Comparison of ENCODE assay signal across 19 cellular contexts in the genomic region with DNA sequence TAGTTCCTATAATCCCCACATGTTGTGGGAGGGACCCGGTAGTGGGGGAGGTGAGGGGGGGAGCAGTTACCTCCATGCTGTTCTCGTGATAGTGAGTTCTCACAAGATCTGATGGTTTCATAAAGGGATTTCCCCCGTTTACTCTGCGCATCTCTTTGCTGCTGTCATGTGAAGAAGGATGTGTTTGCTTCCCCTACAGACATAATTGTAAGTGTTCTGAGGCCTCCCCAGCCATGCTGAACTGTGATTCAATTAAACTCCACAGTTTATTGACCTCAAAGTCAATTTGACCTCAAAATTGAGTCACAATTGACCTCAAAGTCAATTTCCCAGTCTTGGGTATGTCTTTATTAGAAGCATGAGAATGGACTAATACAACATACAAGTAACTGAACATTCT. TPM values are rescaled to one million over a fixed set of nuclear protein-coding genes. Genes with fewer than 3 reads are reported as not detected.
DNase-seq lines count a peak whose midpoint lies in the region; ATAC-seq, FAIRE-seq and TF ChIP-seq lines count a peak whose summit lies in the region.
"Had no signal": no experiment of that assay in that cellular context is flagged by ENCODE, and none has a peak within 500 bp of the region (broad histone marks: within the 10 kb centered on the region; RNA-seq: fewer than 3 reads in every experiment).

No MANE protein-coding gene starts in this region.

- H3K4me3 Mint-ChIP-seq in central memory CD8-positive, alpha-beta T cell, result no peak overlapping the region
- H3K4me3 Mint-ChIP-seq in stimulated activated effector memory CD8-positive, alpha-beta T cell treated with anti-CD3 and anti-CD28 coated beads, Interleukin-12 subunit alpha, Interleukin-12 subunit beta, amount 100 ng/mL, for 72 hours, result no peak overlapping the region
- H3K4me3 Mint-ChIP-seq: dendritic cell treated with granulocyte-macrophage colony-stimulating factor and Interleukin-4, amounts not matched to agents 40 ng/mL and 50 ng/mL, for 4 days; H9; neural progenitor cell had no signal

- H3K36me3 ChIP-seq in liver (ENCODE audit: control insufficient read depth in 4 of 4, insufficient read depth in 3 of 4, low read depth in 1 of 4, low read length in 3 of 4) (peaks cover 0 to 4% (median 0%) of the 10 kb centered on the region in 4 donors), HepG2 (replicated peaks in 1 of 2; ENCODE audit: control insufficient read depth in 1 of 2, insufficient read depth in 2 of 2, low read length in 2 of 2) (peaks cover 0 to 5% of the 10 kb centered on the region in 2 experiments; a peak in 1 of 5 replicates)
- H3K36me3 ChIP-seq: neural progenitor cell had no signal

- POLR2A ChIA-PET in HepG2 (lab: Yijun Ruan, JAX), result no interaction called here

- H3K4me2 ChIP-seq in HepG2 (ENCODE audit: low read depth, low read length), result no peak overlapping the region
- H3K4me2 ChIP-seq: neural progenitor cell had no signal

- no peak overlapping the region for H3K9ac ChIP-seq in liver (ENCODE audit: low read depth in 1 of 2, low read length in 2 of 2)
- H3K9ac ChIP-seq in HepG2 (ENCODE audit: insufficient read depth, low read depth, low read length), result no peak overlapping the region
- H3K9ac ChIP-seq: neural progenitor cell had no signal

- no peak for FAIRE-seq in HepG2 (lab: Jason Lieb, UNC)
- FAIRE-seq: keratinocyte had no signal

- peaks cover 2 to 12% (median 9%) of the 10 kb centered on the region in 4 donors for H3K4me1 ChIP-seq in liver (ENCODE audit: control insufficient read depth in 4 of 4, insufficient read depth in 4 of 4, low read length in 3 of 4)
- H3K4me1 ChIP-seq in HepG2 (ENCODE audit: insufficient read depth, low read length), result peaks cover 50% of the 10 kb centered on the region

- no peak for TF ChIP-seq POLR2A in HepG2 (IDR thresholded peaks at IDR 0.05; ENCODE audit: insufficient read depth in 1 of 2, low read depth in 2 of 2, low read length in 2 of 2)

- intact Hi-C loops in HepG2 (cut with micrococcal nuclease; ENCODE audit: unreplicated experiment), result loop anchor here (2.0 to 10.0 kb wide), 2 partner anchors 57 to 129 kb away; no protein-coding TSS in a partner anchor
- intact Hi-C loops in left ventricle myocardium superior (cut with micrococcal nuclease), result no loop called here

- no peaks in the 10 kb centered on the region for H3K9me3 ChIP-seq in liver (ENCODE audit: control insufficient read depth in 4 of 4, low read length in 3 of 4)
- no peaks in the 10 kb centered on the region for H3K9me3 ChIP-seq in HepG2 (ENCODE audit: low read length)
- H3K9me3 ChIP-seq: esophagus muscularis mucosa, heart left ventricle, right atrium auricular region had no signal

- TF ChIP-seq CTCF in liver (IDR thresholded peaks at IDR 0.05; ENCODE audit: low read depth, low read length, missing input control) (no peak), HepG2 (CRISPR knock-in tag; IDR thresholded peaks at IDR 0.05) (no peak)

- no peaks in the 10 kb centered on the region for H3K9me3 Mint-ChIP-seq in central memory CD8-positive, alpha-beta T cell
- peaks cover 4% of the 10 kb centered on the region for H3K9me3 Mint-ChIP-seq in stimulated activated effector memory CD8-positive, alpha-beta T cell treated with anti-CD3 and anti-CD28 coated beads, Interleukin-12 subunit alpha, Interleukin-12 subunit beta, amount 100 ng/mL, for 72 hours
- H3K9me3 Mint-ChIP-seq: H9, neural progenitor cell had no signal

- no TSS peak for BruUV-seq in HepG2 (replicated peaks; lab: Mats Ljungman, UMichigan)

- no peaks in the 10 kb centered on the region for H3K79me2 ChIP-seq in HepG2 (ENCODE audit: insufficient read depth, low read length)

- peaks cover 6% of the 10 kb centered on the region; the same call in 1 of the 2 replicates for H4K20me1 ChIP-seq in HepG2 (ENCODE audit: insufficient read depth, low read length)

- TF ChIP-seq EP300 in HepG2 (IDR thresholded peaks at IDR 0.05; ENCODE audit: low read depth in 2 of 2, low read length in 2 of 2) (no peak), HepG2 (CRISPR knock-in tag; IDR thresholded peaks at IDR 0.05; ENCODE audit: borderline replicate concordance) (no peak)

- 94% methylated on average over 4 of the region's 4 CpGs for WGBS in liver
- 100% methylated on average over 4 of the region's 4 CpGs for WGBS in HepG2 (ENCODE audit: low lambda C conversion rate)

- H3K27ac ChIP-seq in liver (ENCODE audit: low read depth in 1 of 2, low read length in 2 of 2) (no peak overlapping the region), HepG2 (ENCODE audit: extremely low read length, insufficient read depth, low read length) (no peak overlapping the region)
- H3K27ac ChIP-seq: heart left ventricle, neural progenitor cell, right atrium auricular region, WERI-Rb-1 had no signal

- CTCF ChIA-PET in HepG2 (lab: Yijun Ruan, JAX; ENCODE audit: low intra/inter-chr PET ratio, low total read pairs), result no interaction called here

- peak overlapping the region; percentile 27 for H3K27ac Mint-ChIP-seq in central memory CD8-positive, alpha-beta T cell (ENCODE audit: low read depth)
- H3K27ac Mint-ChIP-seq in stimulated activated effector memory CD8-positive, alpha-beta T cell treated with anti-CD3 and anti-CD28 coated beads, Interleukin-12 subunit alpha, Interleukin-12 subunit beta, amount 100 ng/mL, for 72 hours, result no peak overlapping the region
- H3K27ac Mint-ChIP-seq: dendritic cell treated with granulocyte-macrophage colony-stimulating factor and Interleukin-4, amounts not matched to agents 40 ng/mL and 50 ng/mL, for 4 days; H9; neural progenitor cell had no signal

- in situ Hi-C loops in HepG2 (cut with HindIII; ENCODE audit: extremely low pct_ligation_motif_present, low pct_unique_long_range_greater_than_20kb), result no loop called here

- TF ChIP-seq RAD21 in liver (IDR thresholded peaks at IDR 0.05) (no peak), HepG2 (CRISPR knock-in tag; IDR thresholded peaks at IDR 0.05) (no peak)

- H3K36me3 Mint-ChIP-seq in central memory CD8-positive, alpha-beta T cell (ENCODE audit: insufficient read depth), result peaks cover 4% of the 10 kb centered on the region
- H3K36me3 Mint-ChIP-seq in stimulated activated effector memory CD8-positive, alpha-beta T cell treated with anti-CD3 and anti-CD28 coated beads, Interleukin-12 subunit alpha, Interleukin-12 subunit beta, amount 100 ng/mL, for 72 hours, result peaks cover 18% of the 10 kb centered on the region

- DNase-seq in HepG2 (ENCODE audit: low spot score), result no peak
- peak; percentile 24 for DNase-seq in LHCN-M2 (ENCODE audit: low read depth)
- DNase-seq in central memory CD8-positive, alpha-beta T cell (ENCODE audit: low spot score in 2 of 2), result no peak
- no peak for DNase-seq in stimulated activated effector memory CD8-positive, alpha-beta T cell treated with anti-CD3 and anti-CD28 coated beads, Interleukin-12 subunit alpha, Interleukin-12 subunit beta, amount 100 ng/mL, for 72 hours (ENCODE audit: low spot score in 2 of 2)
- DNase-seq in activated gamma-delta T cell (lab: John Stamatoyannopoulos, UW), result no peak
- DNase-seq in left ventricle myocardium superior, result no peak
- DNase-seq: H9; heart left ventricle; NCI-H187 treated with DMSO at 0.1 percent for 48 hours; NCI-H446; stimulated activated CD8-positive, alpha-beta memory T cell treated with anti-CD3 and anti-CD28 coated beads, Interleukin-4, amount 100 ng/mL, for 48 hours; WERI-Rb-1 had no signal

- no peak overlapping the region for H2AFZ ChIP-seq in HepG2 (ENCODE audit: low read length)
- H2AFZ ChIP-seq: neural progenitor cell had no signal

- H3K4me3 ChIP-seq in liver (ENCODE audit: low read depth in 1 of 3, low read length in 3 of 3) (no peak overlapping the region), HepG2 (replicated peaks in 1 of 3; ENCODE audit: insufficient read depth in 1 of 3, low read depth in 2 of 3, low read length in 3 of 3) (no peak overlapping the region)
- H3K4me3 ChIP-seq: esophagus muscularis mucosa, heart left ventricle, neural progenitor cell, right atrium auricular region had no signal

- no peaks in the 10 kb centered on the region for H3K27me3 Mint-ChIP-seq in central memory CD8-positive, alpha-beta T cell
- H3K27me3 Mint-ChIP-seq: dendritic cell treated with granulocyte-macrophage colony-stimulating factor and Interleukin-4, amounts not matched to agents 40 ng/mL and 50 ng/mL, for 4 days had no signal

- ATAC-seq in HepG2 (no peak), HG03095 (IDR thresholded peaks at IDR 0.05; ENCODE audit: unreplicated experiment) (no peak), left ventricle myocardium superior (no peak)
- ATAC-seq in central memory CD8-positive, alpha-beta T cell (replicated peaks; ENCODE audit: extremely low read depth, poor library complexity, severe bottlenecking), result peak; percentile 45
- ATAC-seq in stimulated activated effector memory CD8-positive, alpha-beta T cell treated with anti-CD3 and anti-CD28 coated beads, Interleukin-12 subunit alpha, Interleukin-12 subunit beta, amount 100 ng/mL, for 72 hours, result peak; percentile 63
- ATAC-seq: heart left ventricle had no signal

- peaks cover 40% of the 10 kb centered on the region for H3K4me1 Mint-ChIP-seq in central memory CD8-positive, alpha-beta T cell
- peaks cover 27% of the 10 kb centered on the region for H3K4me1 Mint-ChIP-seq in stimulated activated effector memory CD8-positive, alpha-beta T cell treated with anti-CD3 and anti-CD28 coated beads, Interleukin-12 subunit alpha, Interleukin-12 subunit beta, amount 100 ng/mL, for 72 hours

- H3K27me3 ChIP-seq in liver (ENCODE audit: control insufficient read depth in 4 of 4, insufficient read depth in 4 of 4, low read length in 3 of 4), result no peaks in the 10 kb centered on the region
- no peaks in the 10 kb centered on the region for H3K27me3 ChIP-seq in HepG2 (ENCODE audit: control insufficient read depth in 1 of 2, insufficient read depth in 2 of 2, low read length in 2 of 2)
- H3K27me3 ChIP-seq: esophagus muscularis mucosa, heart left ventricle, neural progenitor cell, right atrium auricular region had no signal

RNA-seq across cellular contexts. Expression of a gene that starts 19.7 kb away (rescaled TPM):
- total RNA-seq in liver, result 10 to 100 TPM; 12.9 to 14.3 TPM
- polyA plus RNA-seq in liver, result 10 to 100 TPM; 15.2 to 16.3 TPM
- total RNA-seq in HepG2 (2016; rRNA removed; fragmentation: Illumina TruSeq; extraction: Trizol), result 53.2 and 71.9 TPM in 2 replicates
- total RNA-seq in HepG2 (2016; cell fraction: cytosol; rRNA removed; fragmentation: Illumina TruSeq; extraction: Trizol; ENCODE audit: low read depth), result 33.1 and 38.2 TPM in 2 replicates
- total RNA-seq in HepG2 (2016; cell fraction: insoluble cytoplasmic fraction; rRNA removed; fragmentation: Illumina TruSeq; extraction: Trizol), result 46.8 and 68.3 TPM in 2 replicates
- total RNA-seq in HepG2 (2016; cell fraction: membrane; rRNA removed; fragmentation: Illumina TruSeq; extraction: Trizol), result 65.5 and 77.5 TPM in 2 replicates
- total RNA-seq in HepG2 (2016; cell fraction: nucleus; rRNA removed; fragmentation: Illumina TruSeq; extraction: Trizol), result 32.7 and 34.5 TPM in 2 replicates
- polyA plus RNA-seq in HepG2 (2011; rRNA removed), result 53.2 and 79.6 TPM in 2 replicates
- polyA plus RNA-seq in HepG2 (2011; cell fraction: cytosol; rRNA removed), result 39.6 and 62.6 TPM in 2 replicates
- 13.5 and 22.1 TPM in 2 replicates for polyA plus RNA-seq in HepG2 (2011; cell fraction: nucleus; rRNA removed)
- polyA plus RNA-seq in HepG2 (2012), result 49.4 and 52.3 TPM in 2 replicates
- polyA plus RNA-seq in HepG2 (2016; cell fraction: cytosol; fragmentation: Illumina TruSeq; extraction: Trizol; ENCODE audit: low read depth), result 33.4 and 40.5 TPM in 2 replicates
- polyA plus RNA-seq in HepG2 (2016; cell fraction: insoluble cytoplasmic fraction; fragmentation: Illumina TruSeq; extraction: Trizol; ENCODE audit: low read depth), result 72.7 and 77.7 TPM in 2 replicates
- polyA plus RNA-seq in HepG2 (2016; cell fraction: membrane; fragmentation: Illumina TruSeq; extraction: Trizol; ENCODE audit: low read depth), result 66.6 and 74.5 TPM in 2 replicates
- 45.1 and 49.4 TPM in 2 replicates for polyA plus RNA-seq in HepG2 (2016; cell fraction: nucleus; fragmentation: Illumina TruSeq; extraction: Trizol; ENCODE audit: insufficient read depth, low read depth)
- polyA minus RNA-seq in HepG2 (2011; rRNA and poly(A)+ RNA removed; ENCODE audit: low replicate concordance), result 13.1 and 26.7 TPM in 2 replicates
- 15.5 and 18.1 TPM in 2 replicates for polyA minus RNA-seq in HepG2 (2011; cell fraction: cytosol; rRNA and poly(A)+ RNA removed)
- polyA minus RNA-seq in HepG2 (2011; cell fraction: nucleus; rRNA and poly(A)+ RNA removed), result 22.7 and 31.3 TPM in 2 replicates
- total RNA-seq in LHCN-M2 (2014; rRNA removed), result 38.9 and 41.2 TPM in 2 replicates
- polyA plus RNA-seq in LHCN-M2 (2012), result 36.1 TPM
- total RNA-seq in left ventricle myocardium superior, result 36.9 TPM

Comparison
In these comparisons a context has a peak if more than half of its experiments do, and no peak if none do; other contexts are left out.
1. ATAC-seq: peak in central memory CD8-positive, alpha-beta T cell (single experiment) and stimulated activated effector memory CD8-positive, alpha-beta T cell treated with anti-CD3 and anti-CD28 coated beads, Interleukin-12 subunit alpha, Interleukin-12 subunit beta, amount 100 ng/mL, for 72 hours (single experiment); none in HepG2 (single experiment), HG03095 (single experiment) and left ventricle myocardium superior (single experiment).